In genomic region chr2:172437419-172438063, GRCh38 we compare ENCODE assay signal across 8 cellular contexts. TPM values are rescaled to one million over a fixed set of nuclear protein-coding genes. Genes with fewer than 3 reads are reported as not detected.
DNase-seq lines count a peak whose midpoint lies in the region; ATAC-seq and TF ChIP-seq lines count a peak whose summit lies in the region.

No MANE protein-coding gene starts in this region.

- no peak for TF ChIP-seq CTCF in KMS-11 (conservative IDR thresholded peaks at IDR 0.05; ENCODE audit: low read depth, low read length)

- peaks cover 67% of the 10 kb centered on the region for H3K4me1 Mint-ChIP-seq in activated naive CD8-positive, alpha-beta T cell treated with anti-CD3 and anti-CD28 coated beads for 36 hours

- H3K36me3 ChIP-seq in KMS-11 (ENCODE audit: insufficient read depth) (no peaks in the 10 kb centered on the region), aorta (ENCODE audit: control insufficient read depth in 1 of 2, insufficient read depth in 2 of 2, low read length in 1 of 2) (no peaks in the 10 kb centered on the region), H7 (replicated peaks; ENCODE audit: control insufficient read depth, insufficient read depth, low read length) (no peaks in the 10 kb centered on the region)

- no peak overlapping the region for H3K27ac Mint-ChIP-seq in activated naive CD8-positive, alpha-beta T cell treated with anti-CD3 and anti-CD28 coated beads for 36 hours

- H3K4me1 ChIP-seq in KMS-11 (ENCODE audit: low read depth, poor library complexity, severe bottlenecking) (peaks cover 50% of the 10 kb centered on the region), aorta (ENCODE audit: control insufficient read depth in 1 of 2, insufficient read depth in 2 of 2, low read length in 2 of 2) (no peaks in the 10 kb centered on the region)

- H3K9ac ChIP-seq in KMS-11: no peak overlapping the region

- no peaks in the 10 kb centered on the region for H3K9me3 ChIP-seq in aorta (ENCODE audit: control insufficient read depth, low read length)

- DNase-seq in Ammon's horn (ENCODE audit: low spot score): peak; percentile 44
- peak; percentile 48 for DNase-seq in activated naive CD8-positive, alpha-beta T cell treated with anti-CD3 and anti-CD28 coated beads for 36 hours
- DNase-seq in aorta: no peak
- DNase-seq in NCI-H774 (lab: John Stamatoyannopoulos, UW): no peak
- no peak for DNase-seq in NK-92 (lab: John Stamatoyannopoulos, UW; ENCODE audit: unreplicated experiment)
- no peak for DNase-seq in H7

- H4K20me1 ChIP-seq in KMS-11 (ENCODE audit: insufficient read depth): no peaks in the 10 kb centered on the region; the same call in 1 of the 2 replicates

- peak overlapping the region; percentile 14; the same call in 1 of the 2 replicates for H3K4me2 ChIP-seq in KMS-11

- WGBS in aorta, 2 donors: 92 to 96% methylated on average over 2 of the region's 2 CpGs

- H3K27ac ChIP-seq in KMS-11 (no peak overlapping the region), aorta (ENCODE audit: low read depth in 1 of 2, low read length in 2 of 2) (no peak overlapping the region)

- no peaks in the 10 kb centered on the region for H3K79me2 ChIP-seq in KMS-11 (ENCODE audit: insufficient read depth, low read depth)

- ATAC-seq in GM19455 (IDR thresholded peaks at IDR 0.05; ENCODE audit: unreplicated experiment) (peak; percentile 60), aorta (ENCODE audit: low FRiP score) (no peak)

- intact Hi-C loops in aorta (cut with DNase I): no loop called here

- H3K36me3 Mint-ChIP-seq in activated naive CD8-positive, alpha-beta T cell treated with anti-CD3 and anti-CD28 coated beads for 36 hours: no peaks in the 10 kb centered on the region

- H3K9me3 Mint-ChIP-seq in activated naive CD8-positive, alpha-beta T cell treated with anti-CD3 and anti-CD28 coated beads for 36 hours: no peaks in the 10 kb centered on the region

- no peak overlapping the region for H3K4me3 Mint-ChIP-seq in activated naive CD8-positive, alpha-beta T cell treated with anti-CD3 and anti-CD28 coated beads for 36 hours

- no peak overlapping the region for H3K4me3 ChIP-seq in KMS-11 (IDR thresholded peaks at IDR 0.05; ENCODE audit: insufficient read depth, low read depth, low read length)
- no peak overlapping the region for H3K4me3 ChIP-seq in aorta (ENCODE audit: low read length in 2 of 2)
- H3K4me3 ChIP-seq in H7 (ENCODE audit: insufficient read depth, low read depth, low read length): no peak overlapping the region

- H3K27me3 ChIP-seq in KMS-11 (ENCODE audit: insufficient read depth, low read depth) (no peaks in the 10 kb centered on the region), aorta (ENCODE audit: control insufficient read depth in 1 of 2, insufficient read depth in 2 of 2, low read length in 1 of 2) (no peaks in the 10 kb centered on the region), H7 (ENCODE audit: control insufficient read depth, insufficient read depth, low read length) (no peaks in the 10 kb centered on the region)

- no peaks in the 10 kb centered on the region for H3K27me3 Mint-ChIP-seq in activated naive CD8-positive, alpha-beta T cell treated with anti-CD3 and anti-CD28 coated beads for 36 hours

- no peak overlapping the region for H2AFZ ChIP-seq in KMS-11 (ENCODE audit: low read depth)

RNA-seq across cellular contexts. Expression of gene ITGA6, which starts 10.2 kb away (rescaled TPM):
- total RNA-seq in activated naive CD8-positive, alpha-beta T cell treated with anti-CD3 and anti-CD28 coated beads for 36 hours: 10 to 100 TPM in 1 of 2 experiments, 1 to 10 TPM in 1; 9.6 to 10.2 TPM
- total RNA-seq in aorta: 10 to 100 TPM; 49.0 to 67.6 TPM
- polyA plus RNA-seq in aorta: 1 to 10 TPM in 1 of 2 donors, under 1 TPM in 1; 0.46 to 4.0 TPM
- 57.3 and 90.7 TPM in 2 replicates for total RNA-seq in H7 (2014; rRNA removed; shearing (Covaris generic))

Comparison
In these comparisons a context has a peak if more than half of its experiments do, and no peak if none do; other contexts are left out.
1. DNase-seq: peak in Ammon's horn (single experiment) and activated naive CD8-positive, alpha-beta T cell treated with anti-CD3 and anti-CD28 coated beads for 36 hours (single experiment); none in aorta (0 of 2), NCI-H774 (single experiment), NK-92 (single experiment) and H7 (single experiment).